ENCODE assay signal across 8 cellular contexts in genomic region chr20:44651507-44652373, GRCh38. TPM values are rescaled to one million over a fixed set of nuclear protein-coding genes. Genes with fewer than 3 reads are reported as not detected.
A peak's percentile ranks its signal among the peaks of the same experiment; 100 is the strongest.
DNase-seq lines count a peak whose midpoint lies in the region; ATAC-seq and TF ChIP-seq lines count a peak whose summit lies in the region.

Gene ADA, minus strand, starts transcription at chr20:44651699. Its CDS starts 92 bp downstream, at chr20:44651607.

- H3K27ac ChIP-seq in suprapubic skin: peak within 1 kb of the TSS; percentile 82

- H3K4me1 ChIP-seq in suprapubic skin: peaks cover 37% of the 10 kb centered on the region

- H3K9me3 Mint-ChIP-seq in activated CD4-positive, alpha-beta memory T cell treated with anti-CD3 and anti-CD28 coated beads, Interleukin-2, amount 10 ng/mL, durations not matched to agents 7 days and 5 days: no peaks in the 10 kb centered on the region
- H3K9me3 Mint-ChIP-seq in endothelial cell (ENCODE audit: unreplicated experiment): no peaks in the 10 kb centered on the region

- WGBS in suprapubic skin: 0% methylated on average over 26 of the region's 91 CpGs

- H3K4me3 ChIP-seq in suprapubic skin: peak within 1 kb of the TSS; percentile 80

- no peak for TF ChIP-seq EP300 in suprapubic skin (IDR thresholded peaks at IDR 0.05)

- H3K9me3 ChIP-seq in suprapubic skin: no peaks in the 10 kb centered on the region

- DNase-seq in AG08395 (ENCODE audit: low spot score) (peak; percentile 73), NCI-H2196 treated with DMSO at 0.1 percent for 48 hours (lab: John Stamatoyannopoulos, UW; ENCODE audit: unreplicated experiment) (peak; percentile 21), endothelial cell (ENCODE audit: low spot score) (peak; percentile 58), mesenteric fat pad (ENCODE audit: low spot score) (no peak), suprapubic skin (ENCODE audit: low spot score in 2 of 2) (peak in 1 of 2 donors; percentile 74)
- peak; percentile 61 for DNase-seq in activated CD4-positive, alpha-beta memory T cell treated with anti-CD3 and anti-CD28 coated beads, Interleukin-2, amount 10 ng/mL, durations not matched to agents 7 days and 5 days

- H3K27me3 Mint-ChIP-seq in activated CD4-positive, alpha-beta memory T cell treated with anti-CD3 and anti-CD28 coated beads, Interleukin-2, amount 10 ng/mL, durations not matched to agents 7 days and 5 days: no peaks in the 10 kb centered on the region
- peaks cover 13% of the 10 kb centered on the region for H3K27me3 Mint-ChIP-seq in endothelial cell (ENCODE audit: unreplicated experiment)

- H3K4me3 Mint-ChIP-seq in activated CD4-positive, alpha-beta memory T cell treated with anti-CD3 and anti-CD28 coated beads, Interleukin-2, amount 10 ng/mL, durations not matched to agents 7 days and 5 days: peak within 1 kb of the TSS; percentile 96
- peak within 1 kb of the TSS; percentile 88 for H3K4me3 Mint-ChIP-seq in endothelial cell (ENCODE audit: unreplicated experiment)

- peak in 1 of 2 donors; percentile 23 for TF ChIP-seq POLR2A in suprapubic skin (IDR thresholded peaks at IDR 0.05)

- CTCF ChIA-PET in activated CD4-positive, alpha-beta memory T cell treated with anti-CD3 and anti-CD28 coated beads, Interleukin-2, amount 10 ng/mL, durations not matched to agents 7 days and 5 days (lab: Charles Lee): interaction anchor here (0.6 to 4.1 kb wide), 4 partner anchors 9 to 31 kb away, joined by 3 to 29 read pairs (median 4); no protein-coding TSS in a partner anchor

- POLR2A ChIA-PET in activated CD4-positive, alpha-beta memory T cell treated with anti-CD3 and anti-CD28 coated beads, Interleukin-2, amount 10 ng/mL, durations not matched to agents 7 days and 5 days (lab: Charles Lee): interaction anchor here (0.8 to 3.4 kb wide), 11 partner anchors 9 to 441 kb away, joined by 3 to 15 read pairs (median 4); partner anchors contain the start of genes OSER1, SERINC3 and YWHAB

- TF ChIP-seq CTCF in endothelial cell (IDR thresholded peaks at IDR 0.05; ENCODE audit: unreplicated experiment): no peak
- no peak for TF ChIP-seq CTCF in suprapubic skin (IDR thresholded peaks at IDR 0.05)

- H3K36me3 Mint-ChIP-seq in activated CD4-positive, alpha-beta memory T cell treated with anti-CD3 and anti-CD28 coated beads, Interleukin-2, amount 10 ng/mL, durations not matched to agents 7 days and 5 days (ENCODE audit: low read depth): peaks cover 30% of the 10 kb centered on the region
- H3K36me3 Mint-ChIP-seq in endothelial cell (ENCODE audit: low read depth, unreplicated experiment): no peaks in the 10 kb centered on the region

- no peaks in the 10 kb centered on the region for H3K27me3 ChIP-seq in suprapubic skin

- no peaks in the 10 kb centered on the region for H3K36me3 ChIP-seq in suprapubic skin

- H3K4me1 Mint-ChIP-seq in activated CD4-positive, alpha-beta memory T cell treated with anti-CD3 and anti-CD28 coated beads, Interleukin-2, amount 10 ng/mL, durations not matched to agents 7 days and 5 days: peaks cover 53% of the 10 kb centered on the region
- H3K4me1 Mint-ChIP-seq in endothelial cell (ENCODE audit: unreplicated experiment): peaks cover 50% of the 10 kb centered on the region

- peak within 1 kb of the TSS; percentile 81 for H3K27ac Mint-ChIP-seq in activated CD4-positive, alpha-beta memory T cell treated with anti-CD3 and anti-CD28 coated beads, Interleukin-2, amount 10 ng/mL, durations not matched to agents 7 days and 5 days
- peak within 1 kb of the TSS; percentile 26 for H3K27ac Mint-ChIP-seq in endothelial cell (ENCODE audit: unreplicated experiment)

- ATAC-seq in GM19395 (IDR thresholded peaks at IDR 0.05; ENCODE audit: unreplicated experiment) (peak; percentile 37), GM18873 (IDR thresholded peaks at IDR 0.05; ENCODE audit: low FRiP score, unreplicated experiment) (no peak)

RNA-seq across cellular contexts. Expression of gene ADA, which starts in this region (rescaled TPM):
- 10 to 100 TPM; 79.0 to 79.7 TPM for total RNA-seq in activated CD4-positive, alpha-beta memory T cell treated with anti-CD3 and anti-CD28 coated beads, Interleukin-2, amount 10 ng/mL, durations not matched to agents 7 days and 5 days
- total RNA-seq in endothelial cell (ENCODE audit: unreplicated experiment): 137 TPM
- 12.2 TPM for total RNA-seq in mesenteric fat pad
- total RNA-seq in suprapubic skin: 1 to 10 TPM; 4.1 to 9.4 (median 7.8) TPM
